Comparison of ENCODE assay signal across 29 cellular contexts in the genomic region with DNA sequence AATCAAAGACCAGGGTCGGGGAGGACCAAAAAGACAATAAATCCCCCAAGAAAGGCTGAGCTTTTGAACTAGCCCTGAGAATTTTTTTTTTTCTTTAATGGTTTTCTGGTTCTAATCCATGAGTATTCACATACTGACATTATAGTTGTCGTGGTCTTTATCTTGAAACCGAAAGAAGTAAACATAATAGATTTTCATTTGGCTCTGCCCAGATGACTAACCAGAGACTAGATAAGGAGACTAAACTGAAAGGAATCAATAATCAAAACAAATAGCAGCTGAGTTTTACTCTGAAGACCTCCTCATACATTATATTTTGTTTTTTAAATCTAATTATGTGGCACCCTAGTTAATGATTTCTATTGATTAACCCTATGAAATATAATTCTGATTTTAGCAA.
"Had no signal": no experiment of that assay in that cellular context is flagged by ENCODE, and none has a peak within 500 bp of the region (broad histone marks: within the 10 kb centered on the region; RNA-seq: fewer than 3 reads in every experiment).

No MANE protein-coding gene starts in this region.

- DNase-seq: natural killer cell; occipital lobe; ovary; posterior cingulate gyrus; psoas muscle; right cardiac atrium; right lobe of liver; sigmoid colon; small intestine; stimulated activated CD4-positive, alpha-beta T cell treated with anti-CD3 and anti-CD28 coated beads, Interleukin-15, amount 100 ng/mL, for 24 hours; stimulated activated CD4-positive, alpha-beta T cell treated with anti-CD3 and anti-CD28 coated beads, Interleukin-2, amount 100 ng/mL, for 24 hours; stimulated activated CD4-positive, alpha-beta T cell treated with anti-CD3 and anti-CD28 coated beads, Interleukin-2, amount 100 ng/mL, for 48 hours; stimulated activated CD4-positive, alpha-beta T cell treated with anti-CD3 and anti-CD28 coated beads, Interleukin-4, amount 100 ng/mL, for 24 hours; stimulated activated naive B cell treated with anti-CD40 and anti-IgM and Interleukin-4, amounts not matched to agents 10 μg/mL and 1 μg/mL and 100 μg/mL, for 72 hours; stimulated activated naive CD4-positive, alpha-beta T cell treated with Interleukin-2 at 50 U/mL for 16 hours; stomach; testis; tibial artery; transverse colon; upper lobe of right lung; uterus had no signal

- H3K36me3 ChIP-seq: neural progenitor cell, ovary, right lobe of liver, sigmoid colon, stomach, suprapubic skin, tibial artery, transverse colon, upper lobe of right lung, uterus had no signal

- H3K4me1 Mint-ChIP-seq: natural killer cell; nephron; neural progenitor cell; stimulated activated effector memory CD8-positive, alpha-beta T cell treated with anti-CD3 and anti-CD28 coated beads, Interleukin-12 subunit alpha, Interleukin-12 subunit beta, amount 100 ng/mL, for 72 hours; stimulated activated naive B cell treated with anti-CD40 and anti-IgM and Interleukin-4, amounts not matched to agents 10 μg/mL and 1 μg/mL and 100 μg/mL, for 72 hours had no signal

- H3K36me3 Mint-ChIP-seq: neural progenitor cell; stimulated activated effector memory CD8-positive, alpha-beta T cell treated with anti-CD3 and anti-CD28 coated beads, Interleukin-12 subunit alpha, Interleukin-12 subunit beta, amount 100 ng/mL, for 72 hours; stimulated activated naive B cell treated with anti-CD40 and anti-IgM and Interleukin-4, amounts not matched to agents 10 μg/mL and 1 μg/mL and 100 μg/mL, for 72 hours; type B pancreatic cell had no signal

- ATAC-seq: natural killer cell; psoas muscle; right cardiac atrium; stimulated activated effector memory CD8-positive, alpha-beta T cell treated with anti-CD3 and anti-CD28 coated beads, Interleukin-12 subunit alpha, Interleukin-12 subunit beta, amount 100 ng/mL, for 72 hours; stimulated activated naive B cell treated with anti-CD40 and anti-IgM and Interleukin-4, amounts not matched to agents 10 μg/mL and 1 μg/mL and 100 μg/mL, for 72 hours; upper lobe of right lung had no signal

- H3K27ac ChIP-seq: neural progenitor cell, ovary, parathyroid adenoma, psoas muscle, right lobe of liver, sigmoid colon, stomach, suprapubic skin, testis, tibial artery, transverse colon, upper lobe of right lung, uterus had no signal

- H3K9me3 Mint-ChIP-seq: neural progenitor cell had no signal

- H3K27me3 ChIP-seq: neural progenitor cell, ovary, right lobe of liver, sigmoid colon, stomach, suprapubic skin, testis, tibial artery, transverse colon, upper lobe of right lung, uterus had no signal

- H3K9ac ChIP-seq: neural progenitor cell, parathyroid adenoma had no signal

- H3K27me3 Mint-ChIP-seq: progenitor cell of endocrine pancreas; stimulated activated naive B cell treated with anti-CD40 and anti-IgM and Interleukin-4, amounts not matched to agents 10 μg/mL and 1 μg/mL and 100 μg/mL, for 72 hours; stimulated activated naive CD8-positive, alpha-beta T cell treated with anti-CD3 and anti-CD28 coated beads, Interleukin-15, Interleukin-2, amounts not matched to agents 100 ng/mL and 50 ng/mL, for 24 hours; type B pancreatic cell had no signal

- H3K27ac Mint-ChIP-seq: natural killer cell; nephron; neural progenitor cell; progenitor cell of endocrine pancreas; stimulated activated effector memory CD8-positive, alpha-beta T cell treated with anti-CD3 and anti-CD28 coated beads, Interleukin-12 subunit alpha, Interleukin-12 subunit beta, amount 100 ng/mL, for 72 hours; stimulated activated naive B cell treated with anti-CD40 and anti-IgM and Interleukin-4, amounts not matched to agents 10 μg/mL and 1 μg/mL and 100 μg/mL, for 72 hours; stimulated activated naive CD8-positive, alpha-beta T cell treated with anti-CD3 and anti-CD28 coated beads, Interleukin-15, Interleukin-2, amounts not matched to agents 100 ng/mL and 50 ng/mL, for 24 hours; type B pancreatic cell had no signal

- H3K79me2 ChIP-seq: parathyroid adenoma had no signal

- H2AFZ ChIP-seq: neural progenitor cell, parathyroid adenoma had no signal

- H3K4me1 ChIP-seq: neural progenitor cell, parathyroid adenoma, psoas muscle, right lobe of liver, sigmoid colon, suprapubic skin, testis, tibial artery, transverse colon, upper lobe of right lung, uterus had no signal

- H3K4me3 ChIP-seq: neural progenitor cell, ovary, psoas muscle, right lobe of liver, sigmoid colon, stomach, suprapubic skin, testis, tibial artery, transverse colon, upper lobe of right lung, uterus had no signal

- H3K4me3 Mint-ChIP-seq: natural killer cell; nephron; neural progenitor cell; stimulated activated effector memory CD8-positive, alpha-beta T cell treated with anti-CD3 and anti-CD28 coated beads, Interleukin-12 subunit alpha, Interleukin-12 subunit beta, amount 100 ng/mL, for 72 hours; stimulated activated naive B cell treated with anti-CD40 and anti-IgM and Interleukin-4, amounts not matched to agents 10 μg/mL and 1 μg/mL and 100 μg/mL, for 72 hours; stimulated activated naive CD8-positive, alpha-beta T cell treated with anti-CD3 and anti-CD28 coated beads, Interleukin-15, Interleukin-2, amounts not matched to agents 100 ng/mL and 50 ng/mL, for 24 hours; type B pancreatic cell had no signal

- H3K4me2 ChIP-seq: neural progenitor cell had no signal

- H3K9me3 ChIP-seq: ovary, psoas muscle, right lobe of liver, sigmoid colon, stomach, suprapubic skin, testis, tibial artery, transverse colon, upper lobe of right lung, uterus had no signal
